ENCODE assay signal across 1 cellular context in the genomic region with DNA sequence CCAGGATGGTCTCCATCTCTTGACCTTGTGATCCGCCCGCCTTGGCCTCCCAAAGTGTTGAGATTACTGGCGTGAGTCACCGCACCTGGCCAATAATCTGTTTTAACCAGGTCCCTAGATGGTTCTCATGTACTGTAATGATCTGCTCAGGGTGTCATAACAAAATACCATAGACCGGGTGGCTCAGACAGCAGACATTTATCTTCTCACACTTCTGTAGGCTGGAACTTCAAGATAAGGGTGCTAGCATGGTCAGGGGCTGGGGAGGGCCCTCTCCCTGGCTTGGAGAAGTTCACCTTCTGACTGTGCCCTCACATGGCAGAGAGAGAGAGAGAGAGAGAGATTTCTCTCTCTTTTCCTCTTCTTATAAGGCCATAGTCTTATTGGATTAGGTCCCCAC.
TF ChIP-seq lines count a peak whose summit lies in the region.

No MANE protein-coding gene starts in this region.

TF ChIP-seq in K562, 482 proteins besides CTCF, POLR2A, EP300 and RAD21 (continued from another document and continues in another):
- TF ChIP-seq, protein P1, sequence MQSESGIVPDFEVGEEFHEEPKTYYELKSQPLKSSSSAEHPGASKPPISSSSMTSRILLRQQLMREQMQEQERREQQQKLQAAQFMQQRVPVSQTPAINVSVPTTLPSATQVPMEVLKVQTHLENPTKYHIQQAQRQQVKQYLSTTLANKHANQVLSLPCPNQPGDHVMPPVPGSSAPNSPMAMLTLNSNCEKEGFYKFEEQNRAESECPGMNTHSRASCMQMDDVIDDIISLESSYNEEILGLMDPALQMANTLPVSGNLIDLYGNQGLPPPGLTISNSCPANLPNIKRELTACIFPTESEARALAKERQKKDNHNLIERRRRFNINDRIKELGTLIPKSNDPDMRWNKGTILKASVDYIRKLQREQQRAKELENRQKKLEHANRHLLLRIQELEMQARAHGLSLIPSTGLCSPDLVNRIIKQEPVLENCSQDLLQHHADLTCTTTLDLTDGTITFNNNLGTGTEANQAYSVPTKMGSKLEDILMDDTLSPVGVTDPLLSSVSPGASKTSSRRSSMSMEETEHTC (IDR thresholded peaks at IDR 0.05), result 0 out of 2 replicates have a peak, but pooled peaks have one; percentile 23
- TF ChIP-seq MAFG (tag; conservative IDR thresholded peaks at IDR 0.05) (peak; percentile 45; the same call in 1 of the 2 replicates), XRCC5 (IDR thresholded peaks at IDR 0.05; ENCODE audit: low read depth, low read length) (no peak), CBFA2T3 (IDR thresholded peaks at IDR 0.05) (peak; percentile 100), NR2C1 (IDR thresholded peaks at IDR 0.05) (peak; percentile 60), NR2C1 (tag; IDR thresholded peaks at IDR 0.05) (peak; percentile 84), KLF1 (tag; IDR thresholded peaks at IDR 0.05) (no peak), NCOA2 (IDR thresholded peaks at IDR 0.05; ENCODE audit: partially characterized antibody in 2 of 2) (peak; percentile 76 to 81), CAMTA2 (CRISPR knock-in tag; conservative IDR thresholded peaks at IDR 0.05) (no peak), POLR2B (IDR thresholded peaks at IDR 0.05; ENCODE audit: low read depth, partially characterized antibody) (no peak), LEF1 (IDR thresholded peaks at IDR 0.05) (peak; percentile 91), NBN (IDR thresholded peaks at IDR 0.05; ENCODE audit: low read depth) (peak; percentile 80), RAD51 (IDR thresholded peaks at IDR 0.05; ENCODE audit: borderline replicate concordance, low read depth) (0 out of 2 replicates have a peak, but pooled peaks have one; percentile 28), HNRNPH1 (optimal IDR thresholded peaks at IDR 0.05; ENCODE audit: low read depth, low read length) (no peak), CHD2 (IDR thresholded peaks at IDR 0.05; ENCODE audit: low read depth, low read length) (no peak), SP1 (CRISPR knock-in tag; IDR thresholded peaks at IDR 0.05) (peak; percentile 52; the same call in 1 of the 2 replicates), SMARCC2 (IDR thresholded peaks at IDR 0.05; ENCODE audit: low read depth) (peak; percentile 98), ADNP (tag; IDR thresholded peaks at IDR 0.05) (0 out of 2 replicates have a peak, but pooled peaks have one; percentile 46), MTA2 (IDR thresholded peaks at IDR 0.05; ENCODE audit: low read depth) (peak; percentile 99), KLF6 (CRISPR knock-in tag; IDR thresholded peaks at IDR 0.05; ENCODE audit: borderline replicate concordance) (peak; percentile 67; the same call in 1 of the 2 replicates), CBX8 (IDR thresholded peaks at IDR 0.05; ENCODE audit: borderline replicate concordance, extremely low read depth, low read depth, low read length, poor library complexity, severe bottlenecking) (no peak), TOE1 (IDR thresholded peaks at IDR 0.05; ENCODE audit: borderline replicate concordance) (peak; percentile 54; the same call in 1 of the 2 replicates), TOE1 (CRISPR knock-in tag; IDR thresholded peaks at IDR 0.05; ENCODE audit: borderline replicate concordance, low read depth) (no peak), SAFB2 (IDR thresholded peaks at IDR 0.05; ENCODE audit: borderline replicate concordance, low read depth, low read length, severe bottlenecking) (no peak), STAT5B (CRISPR knock-in tag; IDR thresholded peaks at IDR 0.05) (no peak), NCOA6 (IDR thresholded peaks at IDR 0.05) (no peak), POLR2G (IDR thresholded peaks at IDR 0.05; ENCODE audit: low read depth, low read length) (no peak), HDAC2 (IDR thresholded peaks at IDR 0.05) (peak; percentile 96), SPI1 (IDR thresholded peaks at IDR 0.05; ENCODE audit: borderline replicate concordance, low read depth, low read length) (no peak), ESRRB (CRISPR knock-in tag; IDR thresholded peaks at IDR 0.05; ENCODE audit: borderline replicate concordance) (no peak), HCFC1 (IDR thresholded peaks at IDR 0.05; ENCODE audit: low read depth, low read length) (no peak)
- TF ChIP-seq, protein P2, sequence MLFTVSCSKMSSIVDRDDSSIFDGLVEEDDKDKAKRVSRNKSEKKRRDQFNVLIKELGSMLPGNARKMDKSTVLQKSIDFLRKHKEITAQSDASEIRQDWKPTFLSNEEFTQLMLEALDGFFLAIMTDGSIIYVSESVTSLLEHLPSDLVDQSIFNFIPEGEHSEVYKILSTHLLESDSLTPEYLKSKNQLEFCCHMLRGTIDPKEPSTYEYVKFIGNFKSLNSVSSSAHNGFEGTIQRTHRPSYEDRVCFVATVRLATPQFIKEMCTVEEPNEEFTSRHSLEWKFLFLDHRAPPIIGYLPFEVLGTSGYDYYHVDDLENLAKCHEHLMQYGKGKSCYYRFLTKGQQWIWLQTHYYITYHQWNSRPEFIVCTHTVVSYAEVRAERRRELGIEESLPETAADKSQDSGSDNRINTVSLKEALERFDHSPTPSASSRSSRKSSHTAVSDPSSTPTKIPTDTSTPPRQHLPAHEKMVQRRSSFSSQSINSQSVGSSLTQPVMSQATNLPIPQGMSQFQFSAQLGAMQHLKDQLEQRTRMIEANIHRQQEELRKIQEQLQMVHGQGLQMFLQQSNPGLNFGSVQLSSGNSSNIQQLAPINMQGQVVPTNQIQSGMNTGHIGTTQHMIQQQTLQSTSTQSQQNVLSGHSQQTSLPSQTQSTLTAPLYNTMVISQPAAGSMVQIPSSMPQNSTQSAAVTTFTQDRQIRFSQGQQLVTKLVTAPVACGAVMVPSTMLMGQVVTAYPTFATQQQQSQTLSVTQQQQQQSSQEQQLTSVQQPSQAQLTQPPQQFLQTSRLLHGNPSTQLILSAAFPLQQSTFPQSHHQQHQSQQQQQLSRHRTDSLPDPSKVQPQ (CRISPR knock-in tag; IDR thresholded peaks at IDR 0.05; ENCODE audit: borderline replicate concordance), result no peak
- TF ChIP-seq, protein P3, sequence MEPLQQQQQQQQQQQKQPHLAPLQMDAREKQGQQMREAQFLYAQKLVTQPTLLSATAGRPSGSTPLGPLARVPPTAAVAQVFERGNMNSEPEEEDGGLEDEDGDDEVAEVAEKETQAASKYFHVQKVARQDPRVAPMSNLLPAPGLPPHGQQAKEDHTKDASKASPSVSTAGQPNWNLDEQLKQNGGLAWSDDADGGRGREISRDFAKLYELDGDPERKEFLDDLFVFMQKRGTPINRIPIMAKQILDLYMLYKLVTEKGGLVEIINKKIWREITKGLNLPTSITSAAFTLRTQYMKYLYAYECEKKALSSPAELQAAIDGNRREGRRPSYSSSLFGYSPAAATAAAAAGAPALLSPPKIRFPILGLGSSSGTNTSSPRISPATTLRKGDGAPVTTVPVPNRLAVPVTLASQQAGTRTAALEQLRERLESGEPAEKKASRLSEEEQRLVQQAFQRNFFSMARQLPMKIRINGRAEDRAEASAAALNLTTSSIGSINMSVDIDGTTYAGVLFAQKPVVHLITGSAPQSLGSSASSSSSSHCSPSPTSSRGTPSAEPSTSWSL (CRISPR knock-in tag; IDR thresholded peaks at IDR 0.05; ENCODE audit: borderline replicate concordance), result no peak
- TF ChIP-seq, protein P4, sequence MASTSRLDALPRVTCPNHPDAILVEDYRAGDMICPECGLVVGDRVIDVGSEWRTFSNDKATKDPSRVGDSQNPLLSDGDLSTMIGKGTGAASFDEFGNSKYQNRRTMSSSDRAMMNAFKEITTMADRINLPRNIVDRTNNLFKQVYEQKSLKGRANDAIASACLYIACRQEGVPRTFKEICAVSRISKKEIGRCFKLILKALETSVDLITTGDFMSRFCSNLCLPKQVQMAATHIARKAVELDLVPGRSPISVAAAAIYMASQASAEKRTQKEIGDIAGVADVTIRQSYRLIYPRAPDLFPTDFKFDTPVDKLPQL (IDR thresholded peaks at IDR 0.05; ENCODE audit: extremely low read depth, insufficient read length), result no peak
- TF ChIP-seq, protein P5, sequence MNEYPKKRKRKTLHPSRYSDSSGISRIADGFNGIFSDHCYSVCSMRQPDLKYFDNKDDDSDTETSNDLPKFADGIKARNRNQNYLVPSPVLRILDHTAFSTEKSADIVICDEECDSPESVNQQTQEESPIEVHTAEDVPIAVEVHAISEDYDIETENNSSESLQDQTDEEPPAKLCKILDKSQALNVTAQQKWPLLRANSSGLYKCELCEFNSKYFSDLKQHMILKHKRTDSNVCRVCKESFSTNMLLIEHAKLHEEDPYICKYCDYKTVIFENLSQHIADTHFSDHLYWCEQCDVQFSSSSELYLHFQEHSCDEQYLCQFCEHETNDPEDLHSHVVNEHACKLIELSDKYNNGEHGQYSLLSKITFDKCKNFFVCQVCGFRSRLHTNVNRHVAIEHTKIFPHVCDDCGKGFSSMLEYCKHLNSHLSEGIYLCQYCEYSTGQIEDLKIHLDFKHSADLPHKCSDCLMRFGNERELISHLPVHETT (CRISPR knock-in tag; conservative IDR thresholded peaks at IDR 0.05 in 1 of 2, IDR thresholded peaks at IDR 0.05 in 1 of 2), result peak in 1 of 2 experiments; percentile 88; a peak in 2 of 4 replicates
- TF ChIP-seq, protein P6, sequence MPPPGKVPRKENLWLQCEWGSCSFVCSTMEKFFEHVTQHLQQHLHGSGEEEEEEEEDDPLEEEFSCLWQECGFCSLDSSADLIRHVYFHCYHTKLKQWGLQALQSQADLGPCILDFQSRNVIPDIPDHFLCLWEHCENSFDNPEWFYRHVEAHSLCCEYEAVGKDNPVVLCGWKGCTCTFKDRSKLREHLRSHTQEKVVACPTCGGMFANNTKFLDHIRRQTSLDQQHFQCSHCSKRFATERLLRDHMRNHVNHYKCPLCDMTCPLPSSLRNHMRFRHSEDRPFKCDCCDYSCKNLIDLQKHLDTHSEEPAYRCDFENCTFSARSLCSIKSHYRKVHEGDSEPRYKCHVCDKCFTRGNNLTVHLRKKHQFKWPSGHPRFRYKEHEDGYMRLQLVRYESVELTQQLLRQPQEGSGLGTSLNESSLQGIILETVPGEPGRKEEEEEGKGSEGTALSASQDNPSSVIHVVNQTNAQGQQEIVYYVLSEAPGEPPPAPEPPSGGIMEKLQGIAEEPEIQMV (tag; conservative IDR thresholded peaks at IDR 0.05; ENCODE audit: low read depth), result no peak
- TF ChIP-seq, protein P7, sequence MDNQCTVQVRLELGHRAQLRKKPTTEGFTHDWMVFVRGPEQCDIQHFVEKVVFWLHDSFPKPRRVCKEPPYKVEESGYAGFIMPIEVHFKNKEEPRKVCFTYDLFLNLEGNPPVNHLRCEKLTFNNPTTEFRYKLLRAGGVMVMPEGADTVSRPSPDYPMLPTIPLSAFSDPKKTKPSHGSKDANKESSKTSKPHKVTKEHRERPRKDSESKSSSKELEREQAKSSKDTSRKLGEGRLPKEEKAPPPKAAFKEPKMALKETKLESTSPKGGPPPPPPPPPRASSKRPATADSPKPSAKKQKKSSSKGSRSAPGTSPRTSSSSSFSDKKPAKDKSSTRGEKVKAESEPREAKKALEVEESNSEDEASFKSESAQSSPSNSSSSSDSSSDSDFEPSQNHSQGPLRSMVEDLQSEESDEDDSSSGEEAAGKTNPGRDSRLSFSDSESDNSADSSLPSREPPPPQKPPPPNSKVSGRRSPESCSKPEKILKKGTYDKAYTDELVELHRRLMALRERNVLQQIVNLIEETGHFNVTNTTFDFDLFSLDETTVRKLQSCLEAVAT (IDR thresholded peaks at IDR 0.05), result peak in 1 of 2 experiments; percentile 62; a peak in 1 of 4 replicates
- TF ChIP-seq, protein P8, sequence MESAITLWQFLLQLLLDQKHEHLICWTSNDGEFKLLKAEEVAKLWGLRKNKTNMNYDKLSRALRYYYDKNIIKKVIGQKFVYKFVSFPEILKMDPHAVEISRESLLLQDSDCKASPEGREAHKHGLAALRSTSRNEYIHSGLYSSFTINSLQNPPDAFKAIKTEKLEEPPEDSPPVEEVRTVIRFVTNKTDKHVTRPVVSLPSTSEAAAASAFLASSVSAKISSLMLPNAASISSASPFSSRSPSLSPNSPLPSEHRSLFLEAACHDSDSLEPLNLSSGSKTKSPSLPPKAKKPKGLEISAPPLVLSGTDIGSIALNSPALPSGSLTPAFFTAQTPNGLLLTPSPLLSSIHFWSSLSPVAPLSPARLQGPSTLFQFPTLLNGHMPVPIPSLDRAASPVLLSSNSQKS (CRISPR knock-in tag; IDR thresholded peaks at IDR 0.05), result no peak
- TF ChIP-seq, protein P9, sequence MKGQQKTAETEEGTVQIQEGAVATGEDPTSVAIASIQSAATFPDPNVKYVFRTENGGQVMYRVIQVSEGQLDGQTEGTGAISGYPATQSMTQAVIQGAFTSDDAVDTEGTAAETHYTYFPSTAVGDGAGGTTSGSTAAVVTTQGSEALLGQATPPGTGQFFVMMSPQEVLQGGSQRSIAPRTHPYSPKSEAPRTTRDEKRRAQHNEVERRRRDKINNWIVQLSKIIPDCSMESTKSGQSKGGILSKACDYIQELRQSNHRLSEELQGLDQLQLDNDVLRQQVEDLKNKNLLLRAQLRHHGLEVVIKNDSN (CRISPR knock-in tag; IDR thresholded peaks at IDR 0.05), result no peak
- TF ChIP-seq, protein P10, sequence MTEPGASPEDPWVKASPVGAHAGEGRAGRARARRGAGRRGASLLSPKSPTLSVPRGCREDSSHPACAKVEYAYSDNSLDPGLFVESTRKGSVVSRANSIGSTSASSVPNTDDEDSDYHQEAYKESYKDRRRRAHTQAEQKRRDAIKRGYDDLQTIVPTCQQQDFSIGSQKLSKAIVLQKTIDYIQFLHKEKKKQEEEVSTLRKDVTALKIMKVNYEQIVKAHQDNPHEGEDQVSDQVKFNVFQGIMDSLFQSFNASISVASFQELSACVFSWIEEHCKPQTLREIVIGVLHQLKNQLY (CRISPR knock-in tag; conservative IDR thresholded peaks at IDR 0.05), result no peak
- TF ChIP-seq, protein P11, sequence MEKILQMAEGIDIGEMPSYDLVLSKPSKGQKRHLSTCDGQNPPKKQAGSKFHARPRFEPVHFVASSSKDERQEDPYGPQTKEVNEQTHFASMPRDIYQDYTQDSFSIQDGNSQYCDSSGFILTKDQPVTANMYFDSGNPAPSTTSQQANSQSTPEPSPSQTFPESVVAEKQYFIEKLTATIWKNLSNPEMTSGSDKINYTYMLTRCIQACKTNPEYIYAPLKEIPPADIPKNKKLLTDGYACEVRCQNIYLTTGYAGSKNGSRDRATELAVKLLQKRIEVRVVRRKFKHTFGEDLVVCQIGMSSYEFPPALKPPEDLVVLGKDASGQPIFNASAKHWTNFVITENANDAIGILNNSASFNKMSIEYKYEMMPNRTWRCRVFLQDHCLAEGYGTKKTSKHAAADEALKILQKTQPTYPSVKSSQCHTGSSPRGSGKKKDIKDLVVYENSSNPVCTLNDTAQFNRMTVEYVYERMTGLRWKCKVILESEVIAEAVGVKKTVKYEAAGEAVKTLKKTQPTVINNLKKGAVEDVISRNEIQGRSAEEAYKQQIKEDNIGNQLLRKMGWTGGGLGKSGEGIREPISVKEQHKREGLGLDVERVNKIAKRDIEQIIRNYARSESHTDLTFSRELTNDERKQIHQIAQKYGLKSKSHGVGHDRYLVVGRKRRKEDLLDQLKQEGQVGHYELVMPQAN (IDR thresholded peaks at IDR 0.05; ENCODE audit: borderline replicate concordance), result no peak
- TF ChIP-seq, protein P12, sequence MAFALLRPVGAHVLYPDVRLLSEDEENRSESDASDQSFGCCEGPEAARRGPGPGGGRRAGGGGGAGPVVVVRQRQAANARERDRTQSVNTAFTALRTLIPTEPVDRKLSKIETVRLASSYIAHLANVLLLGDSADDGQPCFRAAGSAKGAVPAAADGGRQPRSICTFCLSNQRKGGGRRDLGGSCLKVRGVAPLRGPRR (CRISPR knock-in tag; IDR thresholded peaks at IDR 0.05), result no peak
